Comparison of ENCODE assay signal across 30 cellular contexts in the genomic region with DNA sequence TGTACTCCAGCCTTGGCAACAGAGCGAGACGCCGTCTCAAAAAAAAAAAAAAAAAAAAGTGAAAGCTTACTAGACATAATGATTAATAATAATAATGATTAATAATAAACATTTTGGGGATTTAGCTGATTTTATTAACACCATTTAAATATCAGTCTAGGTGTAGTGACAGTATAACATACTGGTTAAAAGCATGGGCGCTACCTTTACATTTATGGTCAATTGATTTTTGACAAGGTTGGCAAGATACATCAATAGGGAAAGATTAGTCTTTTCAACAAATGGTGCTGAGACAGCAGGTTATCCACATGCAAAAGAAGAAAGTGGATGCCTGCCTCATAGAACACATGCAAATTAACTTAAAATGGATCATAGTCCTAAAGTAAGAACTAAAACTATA.
"Had no signal": no experiment of that assay in that cellular context is flagged by ENCODE, and none has a peak within 500 bp of the region (broad histone marks: within the 10 kb centered on the region; RNA-seq: fewer than 3 reads in every experiment).

No MANE protein-coding gene starts in this region.

- ATAC-seq: naive thymus-derived CD4-positive, alpha-beta T cell; natural killer cell treated with Interleukin-12 subunit alpha and Interleukin-12 subunit beta and Interleukin-15 and Interleukin-18, amount 100 ng/mL, for 72 hours; pancreas; sciatic nerve; stimulated activated naive B cell treated with anti-CD40 and anti-IgM and Interleukin-4, amounts not matched to agents 10 μg/mL and 1 μg/mL and 100 μg/mL, for 72 hours had no signal

- H3K4me3 Mint-ChIP-seq: naive thymus-derived CD4-positive, alpha-beta T cell; natural killer cell treated with Interleukin-12 subunit alpha and Interleukin-12 subunit beta and Interleukin-15 and Interleukin-18, amount 100 ng/mL, for 72 hours; nephron progenitor cell; neural crest cell; stimulated activated naive B cell treated with anti-CD40 and anti-IgM and Interleukin-4, amounts not matched to agents 10 μg/mL and 1 μg/mL and 100 μg/mL, for 72 hours; stimulated activated naive CD8-positive, alpha-beta T cell treated with anti-CD3 and anti-CD28 coated beads, Interleukin-15, Interleukin-2, amounts not matched to agents 100 ng/mL and 50 ng/mL, for 24 hours had no signal

- H3K4me3 ChIP-seq: pancreas, prostate gland, right atrium auricular region, skin epidermis, smooth muscle cell, spleen, stomach, thoracic aorta, thyroid gland, tibial nerve, upper lobe of left lung, vagina had no signal

- DNase-seq: naive thymus-derived CD4-positive, alpha-beta T cell; nephron progenitor cell; nucleus accumbens; pancreas; retina; spleen; stimulated activated CD4-positive, alpha-beta T cell treated with anti-CD3 and anti-CD28 coated beads, Interleukin-12 subunit alpha, Interleukin-12 subunit beta, amount 100 ng/mL, for 4 hours; stimulated activated CD4-positive, alpha-beta T cell treated with anti-CD3 and anti-CD28 coated beads, Interleukin-1b, Interleukin-23, amount 100 ng/mL, for 48 hours; stimulated activated CD4-positive, alpha-beta T cell treated with anti-CD3 and anti-CD28 coated beads, Interleukin-4, amount 100 ng/mL, for 1 hour; stimulated activated CD4-positive, alpha-beta T cell treated with anti-CD3 and anti-CD28 coated beads, Interleukin-4, amount 100 ng/mL, for 4 hours; stimulated activated CD8-positive, alpha-beta memory T cell treated with anti-CD3 and anti-CD28 coated beads, Interleukin-4, amount 100 ng/mL, for 48 hours; stimulated activated naive B cell treated with anti-CD40 and anti-IgM and Interleukin-4, amounts not matched to agents 10 μg/mL and 1 μg/mL and 100 μg/mL, for 72 hours; stimulated activated naive CD4-positive, alpha-beta T cell treated with Interleukin-2 at 50 U/mL for 16 hours; stomach; thyroid gland; trophoblast cell; upper lobe of left lung had no signal

- H3K9me3 Mint-ChIP-seq: naive thymus-derived CD4-positive, alpha-beta T cell; natural killer cell treated with Interleukin-12 subunit alpha and Interleukin-12 subunit beta and Interleukin-15 and Interleukin-18, amount 100 ng/mL, for 72 hours; neural crest cell; stimulated activated naive B cell treated with anti-CD40 and anti-IgM and Interleukin-4, amounts not matched to agents 10 μg/mL and 1 μg/mL and 100 μg/mL, for 72 hours; stimulated activated naive CD8-positive, alpha-beta T cell treated with anti-CD3 and anti-CD28 coated beads, Interleukin-15, Interleukin-2, amounts not matched to agents 100 ng/mL and 50 ng/mL, for 24 hours had no signal

- H3K4me1 ChIP-seq: pancreas, prostate gland, spleen, stomach, thyroid gland, tibial nerve, upper lobe of left lung, vagina had no signal

- H3K4me1 Mint-ChIP-seq: naive thymus-derived CD4-positive, alpha-beta T cell; nephron progenitor cell; neural crest cell had no signal

- H3K27ac Mint-ChIP-seq: naive thymus-derived CD4-positive, alpha-beta T cell; natural killer cell treated with Interleukin-12 subunit alpha and Interleukin-12 subunit beta and Interleukin-15 and Interleukin-18, amount 100 ng/mL, for 72 hours; nephron progenitor cell; stimulated activated naive B cell treated with anti-CD40 and anti-IgM and Interleukin-4, amounts not matched to agents 10 μg/mL and 1 μg/mL and 100 μg/mL, for 72 hours; stimulated activated naive CD8-positive, alpha-beta T cell treated with anti-CD3 and anti-CD28 coated beads, Interleukin-15, Interleukin-2, amounts not matched to agents 100 ng/mL and 50 ng/mL, for 24 hours had no signal

- H3K27ac ChIP-seq: neutrophil, pancreas, prostate gland, right atrium auricular region, skin epidermis, spleen, stomach, thoracic aorta, thyroid gland, tibial nerve, upper lobe of left lung, vagina had no signal

- H3K27me3 ChIP-seq: neutrophil, pancreas, right atrium auricular region, spleen, stomach, thyroid gland, tibial nerve, upper lobe of left lung, vagina had no signal

- H3K36me3 Mint-ChIP-seq: naive thymus-derived CD4-positive, alpha-beta T cell; natural killer cell treated with Interleukin-12 subunit alpha and Interleukin-12 subunit beta and Interleukin-15 and Interleukin-18, amount 100 ng/mL, for 72 hours; stimulated activated naive B cell treated with anti-CD40 and anti-IgM and Interleukin-4, amounts not matched to agents 10 μg/mL and 1 μg/mL and 100 μg/mL, for 72 hours had no signal

- H3K4me2 ChIP-seq: smooth muscle cell had no signal

- H3K9me3 ChIP-seq: neutrophil, pancreas, prostate gland, right atrium auricular region, spleen, stomach, thoracic aorta, thyroid gland, tibial nerve, upper lobe of left lung, vagina had no signal

- H3K36me3 ChIP-seq: neutrophil, pancreas, prostate gland, right atrium auricular region, spleen, stomach, thoracic aorta, thyroid gland, tibial nerve, upper lobe of left lung, vagina had no signal

- H3K27me3 Mint-ChIP-seq: naive thymus-derived CD4-positive, alpha-beta T cell; natural killer cell treated with Interleukin-12 subunit alpha and Interleukin-12 subunit beta and Interleukin-15 and Interleukin-18, amount 100 ng/mL, for 72 hours; stimulated activated naive B cell treated with anti-CD40 and anti-IgM and Interleukin-4, amounts not matched to agents 10 μg/mL and 1 μg/mL and 100 μg/mL, for 72 hours; stimulated activated naive CD8-positive, alpha-beta T cell treated with anti-CD3 and anti-CD28 coated beads, Interleukin-15, Interleukin-2, amounts not matched to agents 100 ng/mL and 50 ng/mL, for 24 hours had no signal

- FAIRE-seq: pancreas, urothelium cell line had no signal
